Comparison of ENCODE assay signal across 29 cellular contexts in the genomic region with DNA sequence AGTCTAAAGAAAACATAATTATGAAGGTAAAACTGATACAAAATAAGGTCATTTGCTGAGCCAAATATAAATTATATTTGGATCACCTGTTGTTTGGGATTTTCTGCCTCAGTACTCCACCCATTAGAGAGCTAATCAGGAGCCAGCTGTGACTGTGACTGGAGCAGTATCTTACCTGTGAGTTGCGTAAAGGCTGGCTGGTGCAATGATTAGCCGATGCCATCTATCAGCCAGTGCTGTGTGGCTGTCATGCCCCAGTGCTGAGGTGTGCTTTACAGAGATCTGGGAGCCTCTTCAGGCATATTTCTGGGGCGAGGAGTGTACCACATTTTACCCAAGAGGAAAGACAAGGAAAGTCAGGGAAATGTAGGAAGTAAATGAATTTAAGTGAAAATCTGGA.
"Had no signal": no experiment of that assay in that cellular context is flagged by ENCODE, and none has a peak within 500 bp of the region (broad histone marks: within the 10 kb centered on the region; RNA-seq: fewer than 3 reads in every experiment).

No MANE protein-coding gene starts in this region.

- H3K4me3 ChIP-seq: adrenal gland, body of pancreas, esophagus squamous epithelium, gastroesophageal sphincter, heart right ventricle had no signal

- ATAC-seq: activated CD4-positive, alpha-beta T cell treated with anti-CD3 and anti-CD28 coated beads for 36 hours; activated CD8-positive, alpha-beta memory T cell treated with anti-CD3 and anti-CD28 coated beads, Interleukin-2, amount 10 ng/mL, durations not matched to agents 7 days and 5 days; activated CD8-positive, alpha-beta T cell treated with anti-CD3 and anti-CD28 coated beads, Interleukin-2, amount 10 ng/mL, durations not matched to agents 7 days and 5 days; activated naive CD8-positive, alpha-beta T cell treated with anti-CD3 and anti-CD28 coated beads, Interleukin-2, amount 50 U/mL, for 24 hours; body of pancreas; effector memory CD8-positive, alpha-beta T cell; gastroesophageal sphincter; heart right ventricle had no signal

- H3K27ac ChIP-seq: adrenal gland, body of pancreas, epithelial cell of prostate, esophagus squamous epithelium, gastroesophageal sphincter, heart right ventricle had no signal

- H3K36me3 ChIP-seq: adrenal gland, esophagus squamous epithelium, gastroesophageal sphincter, heart right ventricle had no signal

- H3K27me3 ChIP-seq: adrenal gland, body of pancreas, esophagus squamous epithelium, gastroesophageal sphincter had no signal

- H3K4me1 ChIP-seq: adrenal gland, body of pancreas, esophagus squamous epithelium, gastroesophageal sphincter, heart right ventricle had no signal

- DNase-seq: activated CD4-positive, alpha-beta memory T cell treated with anti-CD3 and anti-CD28 coated beads for 36 hours; activated CD4-positive, alpha-beta T cell treated with anti-CD3 and anti-CD28 coated beads for 36 hours; activated CD4-positive, alpha-beta T cell treated with anti-CD3 and anti-CD28 coated beads, Interleukin-2, amount 10 ng/mL, durations not matched to agents 24 days and 14 days; activated CD4-positive, CD25-positive, alpha-beta regulatory T cell; activated CD4-positive, CD25-positive, alpha-beta regulatory T cell treated with anti-CD3 and anti-CD28 coated beads, Interleukin-2, amount 50 U/mL, for 72 hours; activated CD8-positive, alpha-beta memory T cell treated with anti-CD3 and anti-CD28 coated beads, Interleukin-2, amount 10 ng/mL, durations not matched to agents 7 days and 5 days; activated CD8-positive, alpha-beta memory T cell treated with anti-CD3 and anti-CD28 coated beads, Interleukin-2, amount 50 U/mL, for 4 hours; activated CD8-positive, alpha-beta T cell treated with anti-CD3 and anti-CD28 coated beads, Interleukin-2, amount 10 ng/mL, durations not matched to agents 7 days and 5 days; activated effector memory CD4-positive, alpha-beta T cell treated with anti-CD3 and anti-CD28 coated beads, Interleukin-2, amount 50 U/mL, for 16 hours; activated naive CD4-positive, alpha-beta T cell treated with anti-CD3 and anti-CD28 coated beads for 36 hours; activated naive CD8-positive, alpha-beta T cell treated with anti-CD3 and anti-CD28 coated beads for 36 hours; activated naive CD8-positive, alpha-beta T cell treated with anti-CD3 and anti-CD28 coated beads, Interleukin-2, amount 50 U/mL, for 24 hours; activated T-cell treated with anti-CD3 and anti-CD28 coated beads, Interleukin-2, amount 50 U/mL, for 1 hour; activated T-cell treated with anti-CD3 and anti-CD28 coated beads, Interleukin-2, amount 50 U/mL, for 48 hours; amygdala; aorta; caudate nucleus; cortex of kidney; dermis blood vessel endothelial cell; effector CD4-positive, alpha-beta T cell; effector memory CD8-positive, alpha-beta T cell; esophagus squamous epithelium; foreskin melanocyte; heart right ventricle; T-helper 2 cell had no signal

- H3K9me3 ChIP-seq: adrenal gland, body of pancreas, esophagus squamous epithelium, gastroesophageal sphincter had no signal
